17 cellular contexts compared by ENCODE assay signal in the genomic region with DNA sequence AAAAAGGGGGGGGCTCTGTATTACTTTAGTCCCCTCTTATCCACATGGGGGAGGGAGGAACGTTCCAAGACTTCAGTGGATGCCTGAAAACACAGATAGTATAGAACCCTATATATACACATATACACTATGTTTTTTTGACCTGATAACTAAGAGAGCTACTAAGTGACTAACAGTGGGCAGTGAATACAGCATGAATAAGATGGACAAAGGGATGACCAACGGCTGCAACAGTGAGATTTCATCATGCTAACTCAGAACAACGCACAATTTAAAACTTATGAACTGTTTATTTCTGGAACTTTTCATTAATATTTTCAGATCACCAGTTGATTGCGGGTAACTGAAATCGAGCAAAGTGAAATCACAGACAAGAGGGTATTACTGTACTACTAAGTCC. TPM values are rescaled to one million over a fixed set of nuclear protein-coding genes. Genes with fewer than 3 reads are reported as not detected.
DNase-seq lines count a peak whose midpoint lies in the region; ATAC-seq, FAIRE-seq and TF ChIP-seq lines count a peak whose summit lies in the region.
"Had no signal": no experiment of that assay in that cellular context is flagged by ENCODE, and none has a peak within 500 bp of the region (broad histone marks: within the 10 kb centered on the region; RNA-seq: fewer than 3 reads in every experiment).

No MANE protein-coding gene starts in this region.

- FAIRE-seq in H54 (lab: Jason Lieb, UNC) = peak; percentile 65
- FAIRE-seq in K562 (lab: Jason Lieb, UNC) = no peak
- FAIRE-seq: A204.1, D721Med had no signal

- H3K36me3 ChIP-seq in Panc1 (ENCODE audit: control insufficient read depth, insufficient read depth, low read length) (no peaks in the 10 kb centered on the region), K562 (ENCODE audit: control insufficient read depth, insufficient read depth, low read length) (peaks cover 4% of the 10 kb centered on the region; the same call in 1 of the 3 replicates), osteoblast (ENCODE audit: insufficient read depth, low read length) (no peaks in the 10 kb centered on the region), A673 (ENCODE audit: insufficient read depth, low read length, poor library complexity, severe bottlenecking) (no peaks in the 10 kb centered on the region)

- BruUV-seq in Panc1 (replicated peaks; lab: Mats Ljungman, UMichigan) = no TSS peak
- no TSS peak for BruUV-seq in K562 (replicated peaks; lab: Mats Ljungman, UMichigan)
- no TSS peak for BruUV-seq in A673 (replicated peaks; lab: Mats Ljungman, UMichigan)

- H3K4me3 ChIP-seq in Panc1 (ENCODE audit: low read depth in 2 of 2, low read length in 2 of 2) (no peak overlapping the region), K562 (no peak overlapping the region), osteoblast (ENCODE audit: insufficient read depth, low read length) (no peak overlapping the region), A673 (ENCODE audit: low read depth, low read length, poor library complexity, severe bottlenecking) (no peak overlapping the region)

- H2AFZ ChIP-seq in K562 (ENCODE audit: low read depth, low read length) = no peak overlapping the region
- H2AFZ ChIP-seq in osteoblast (ENCODE audit: low read length) = no peak overlapping the region

- no peaks in the 10 kb centered on the region for H3K27me3 Mint-ChIP-seq in activated CD8-positive, alpha-beta T cell treated with anti-CD3 and anti-CD28 coated beads, Interleukin-2, amount 10 ng/mL, durations not matched to agents 7 days and 5 days (ENCODE audit: low read depth)
- H3K27me3 Mint-ChIP-seq: CD4-positive, alpha-beta T cell had no signal

- peaks cover 99% of the 10 kb centered on the region for H3K79me2 ChIP-seq in K562 (ENCODE audit: control insufficient read depth, insufficient read depth, low read length)
- peaks cover 94% of the 10 kb centered on the region for H3K79me2 ChIP-seq in osteoblast (ENCODE audit: insufficient read depth, low read length)

- CTCF ChIA-PET in Panc1 (lab: Charles Lee) = no interaction called here
- CTCF ChIA-PET in K562 (lab: Yijun Ruan, JAX; ENCODE audit: low intra/inter-chr PET ratio) = no interaction called here
- CTCF ChIA-PET in A673 (lab: Charles Lee) = no interaction called here
- CTCF ChIA-PET in activated CD8-positive, alpha-beta T cell treated with anti-CD3 and anti-CD28 coated beads, Interleukin-2, amount 10 ng/mL, durations not matched to agents 7 days and 5 days (lab: Charles Lee) = no interaction called here

- no peak overlapping the region for H3K27ac Mint-ChIP-seq in activated CD8-positive, alpha-beta T cell treated with anti-CD3 and anti-CD28 coated beads, Interleukin-2, amount 10 ng/mL, durations not matched to agents 7 days and 5 days
- H3K27ac Mint-ChIP-seq: CD4-positive, alpha-beta T cell had no signal

- no peak overlapping the region for H3K4me3 Mint-ChIP-seq in activated CD8-positive, alpha-beta T cell treated with anti-CD3 and anti-CD28 coated beads, Interleukin-2, amount 10 ng/mL, durations not matched to agents 7 days and 5 days
- H3K4me3 Mint-ChIP-seq: CD4-positive, alpha-beta T cell; H9 had no signal

- DNase-seq in H54 (ENCODE audit: insufficient read length, low spot score) (no peak), Panc1 (ENCODE audit: low read depth, low spot score) (no peak), K562 (ENCODE audit: extremely low read depth in 1 of 4, low spot score in 3 of 4) (no peak), osteoblast (ENCODE audit: insufficient read length, low spot score, missing footprints) (peak; percentile 52), 8988T (no peak), retina (no peak), A673 (ENCODE audit: low spot score) (no peak)
- DNase-seq in activated CD8-positive, alpha-beta T cell treated with anti-CD3 and anti-CD28 coated beads, Interleukin-2, amount 10 ng/mL, durations not matched to agents 7 days and 5 days = no peak
- DNase-seq: AML-193; Caco-2; CD4-positive, alpha-beta T cell; GF-D8; GOT3; H9 had no signal

- intact Hi-C loops in Panc1 (cut with micrococcal nuclease; ENCODE audit: unreplicated experiment) = no loop called here
- intact Hi-C loops in K562 (cut with micrococcal nuclease) = no loop called here
- intact Hi-C loops in A673 (cut with micrococcal nuclease; ENCODE audit: unreplicated experiment) = no loop called here

- WGBS in K562 (ENCODE audit: insufficient coverage, low coverage, missing lambda C conversion rate) = 48% methylated on average over 5 of the region's 5 CpGs

- H3K27ac ChIP-seq in Panc1 (ENCODE audit: low read length) (no peak overlapping the region), K562 (ENCODE audit: extremely low read depth, low read depth, low read length) (0 out of 3 replicates have a peak overlapping the region, but pooled peaks have one; percentile 15), osteoblast (ENCODE audit: low read depth, low read length) (no peak overlapping the region), A673 (ENCODE audit: low read depth, low read length, poor library complexity, severe bottlenecking) (no peak overlapping the region)
- H3K27ac ChIP-seq: C4-2B had no signal

- no peaks in the 10 kb centered on the region for H3K9me3 ChIP-seq in Panc1 (ENCODE audit: control insufficient read depth, insufficient read depth, low read depth, low read length)
- no peaks in the 10 kb centered on the region for H3K9me3 ChIP-seq in K562 (replicated peaks; ENCODE audit: control insufficient read depth, insufficient read depth, low read depth, low read length)
- H3K9me3 ChIP-seq in osteoblast (ENCODE audit: low read depth, low read length) = no peaks in the 10 kb centered on the region
- H3K9me3 ChIP-seq in A673 (ENCODE audit: low read depth, low read length, poor library complexity, severe bottlenecking) = no peaks in the 10 kb centered on the region
- H3K9me3 ChIP-seq: Caco-2 had no signal

- H3K4me1 Mint-ChIP-seq in activated CD8-positive, alpha-beta T cell treated with anti-CD3 and anti-CD28 coated beads, Interleukin-2, amount 10 ng/mL, durations not matched to agents 7 days and 5 days (ENCODE audit: low read depth) = peaks cover 55% of the 10 kb centered on the region

- TF ChIP-seq POLR2A in H54 (IDR thresholded peaks at IDR 0.05; ENCODE audit: low read depth, low read length) = no peak
- TF ChIP-seq POLR2A in K562 (conservative IDR thresholded peaks at IDR 0.05) = no peak

- H4K20me1 ChIP-seq in K562 (replicated peaks; ENCODE audit: control insufficient read depth, insufficient read depth, low read length) (0 out of 2 replicates have a peak, but pooled peaks cover 3% of the 10 kb centered on the region), osteoblast (ENCODE audit: insufficient read depth, low read length) (peaks cover 8% of the 10 kb centered on the region)

- in situ Hi-C loops in Panc1 (cut with HindIII; ENCODE audit: low pct_unique_long_range_greater_than_20kb, low sequenced_read_pairs) = no loop called here
- in situ Hi-C loops in K562 (cut with MboI) = no loop called here

- peaks cover 5% of the 10 kb centered on the region for H3K9me1 ChIP-seq in K562 (ENCODE audit: control insufficient read depth, insufficient read depth, low read length)

- peaks cover 31% of the 10 kb centered on the region for H3K36me3 Mint-ChIP-seq in activated CD8-positive, alpha-beta T cell treated with anti-CD3 and anti-CD28 coated beads, Interleukin-2, amount 10 ng/mL, durations not matched to agents 7 days and 5 days (ENCODE audit: low read depth)

- TF ChIP-seq CTCF in Panc1 (IDR thresholded peaks at IDR 0.05) = no peak
- no peak for TF ChIP-seq CTCF in K562 (IDR thresholded peaks at IDR 0.05 in 2 of 3, conservative IDR thresholded peaks at IDR 0.05 in 1 of 3; ENCODE audit: insufficient read depth in 2 of 3, low read depth in 1 of 3, low read length in 3 of 3)
- TF ChIP-seq CTCF in osteoblast (IDR thresholded peaks at IDR 0.05; ENCODE audit: extremely low read depth, low read depth, low read length) = no peak
- TF ChIP-seq CTCF in A673 (conservative IDR thresholded peaks at IDR 0.05; ENCODE audit: low read depth, low read length) = no peak

- no peak overlapping the region for H3K9ac ChIP-seq in K562 (ENCODE audit: insufficient read depth in 1 of 2, low read depth in 2 of 2, low read length in 2 of 2)

- H3K4me2 ChIP-seq in K562 (ENCODE audit: insufficient read depth, low read length) = no peak overlapping the region
- H3K4me2 ChIP-seq in osteoblast (ENCODE audit: insufficient read depth, low read length) = no peak overlapping the region

- H3K27me3 ChIP-seq in Panc1 (ENCODE audit: control insufficient read depth, insufficient read depth, low read length) = no peaks in the 10 kb centered on the region
- H3K27me3 ChIP-seq in K562 (ENCODE audit: control insufficient read depth in 2 of 2, insufficient read depth in 2 of 2, low read length in 2 of 2) = no peaks in the 10 kb centered on the region
- H3K27me3 ChIP-seq in osteoblast (ENCODE audit: insufficient read depth, low read length) = no peaks in the 10 kb centered on the region
- H3K27me3 ChIP-seq in A673 (replicated peaks; ENCODE audit: insufficient read depth, low read depth, low read length, poor library complexity) = no peaks in the 10 kb centered on the region

- H3K4me1 ChIP-seq in Panc1 (ENCODE audit: control insufficient read depth, insufficient read depth, low read length) (peaks cover 9% of the 10 kb centered on the region), K562 (replicated peaks in 1 of 2; ENCODE audit: control insufficient read depth in 2 of 2, insufficient read depth in 2 of 2, low read length in 2 of 2) (peaks cover 19 to 47% of the 10 kb centered on the region in 2 experiments), osteoblast (ENCODE audit: insufficient read depth, low read length) (peaks cover 23% of the 10 kb centered on the region), A673 (ENCODE audit: insufficient read depth, low read length, poor library complexity, severe bottlenecking) (peaks cover 45% of the 10 kb centered on the region)

- no peaks in the 10 kb centered on the region for H3K9me3 Mint-ChIP-seq in activated CD8-positive, alpha-beta T cell treated with anti-CD3 and anti-CD28 coated beads, Interleukin-2, amount 10 ng/mL, durations not matched to agents 7 days and 5 days (ENCODE audit: insufficient read depth)
- H3K9me3 Mint-ChIP-seq: CD4-positive, alpha-beta T cell; H9 had no signal

- POLR2A ChIA-PET in Panc1 (lab: Charles Lee) = interaction anchor here (0.5 kb wide), 1 partner anchor 119 kb away, joined by 3 read pairs; no protein-coding TSS in a partner anchor
- POLR2A ChIA-PET in K562 (lab: Yijun Ruan, JAX) = interaction anchor here (1.4 kb wide), 1 partner anchor 9 kb away, joined by 3 read pairs; no protein-coding TSS in a partner anchor
- POLR2A ChIA-PET in A673 (lab: Charles Lee; ENCODE audit: low non-redundant PET) = no interaction called here
- POLR2A ChIA-PET in activated CD8-positive, alpha-beta T cell treated with anti-CD3 and anti-CD28 coated beads, Interleukin-2, amount 10 ng/mL, durations not matched to agents 7 days and 5 days (lab: Charles Lee) = no interaction called here

- ATAC-seq in Panc1 (peak; percentile 50; the same call in 1 of the 2 replicates), K562 (peak; percentile 14)
- ATAC-seq in activated CD8-positive, alpha-beta T cell treated with anti-CD3 and anti-CD28 coated beads, Interleukin-2, amount 10 ng/mL, durations not matched to agents 7 days and 5 days = no peak

- TF ChIP-seq RAD21 in K562 (CRISPR knock-in tag; conservative IDR thresholded peaks at IDR 0.05 in 1 of 2, IDR thresholded peaks at IDR 0.05 in 1 of 2) = no peak

- TF ChIP-seq EP300 in K562 (IDR thresholded peaks at IDR 0.05; ENCODE audit: low read length) = no peak

RNA-seq across cellular contexts. Expression of a gene that starts 7.3 kb away (rescaled TPM):
- total RNA-seq in Panc1 (2021; ENCODE audit: unreplicated experiment) (68.1 TPM), K562 (2014; rRNA removed) (11.4 and 24.7 TPM in 2 replicates), K562 (2014; rRNA removed; fragmentation: Illumina TruSeq; extraction: Trizol) (36.0 and 43.2 TPM in 2 replicates), K562 (2015; rRNA removed; fragmentation: Illumina TruSeq; extraction: Trizol) (25.1 and 28.2 TPM in 2 replicates), K562 (2021) (38.5 and 39.7 TPM in 2 replicates), osteoblast (35.1 and 38.4 TPM in 2 replicates), A673 (2021) (60.9 and 75.3 TPM in 2 replicates)
- 26.2 TPM for polyA plus RNA-seq in Panc1 (2012; ENCODE audit: insufficient read length)
- 8.7 and 44.1 TPM in 2 replicates for total RNA-seq in K562 (2011; cell fraction: chromatin; rRNA removed; ENCODE audit: low replicate concordance)
- total RNA-seq in K562 (2011; cell fraction: nucleolus; rRNA removed) = 2.3 and 4.2 TPM in 2 replicates
- total RNA-seq in K562 (2011; cell fraction: nucleoplasm; rRNA removed) = 9.3 and 20.2 TPM in 2 replicates
- polyA plus RNA-seq in K562 (2011; rRNA removed) (23.3 and 27.7 TPM in 2 replicates), K562 (2014; fragmentation: Illumina TruSeq; extraction: Trizol) (27.3 and 31.5 TPM in 2 replicates), K562 (2014; fragmentation: Nextera tagmentation; extraction: Ambion mirVana) (10 to 100 TPM; 24.9 to 46.8 TPM), K562 (2014; rRNA removed) (20.1 and 20.3 TPM in 2 replicates)
- 1.8 and 5.1 TPM in 2 replicates for polyA plus RNA-seq in K562 (2011; cell fraction: cytosol; rRNA removed)
- 5.1 and 9.7 TPM in 2 replicates for polyA plus RNA-seq in K562 (2011; cell fraction: nucleus; rRNA removed)
- polyA plus RNA-seq in K562 (2012) = 16.6 and 23.8 TPM in 2 replicates
- 78.5 and 91.3 TPM in 2 replicates for polyA minus RNA-seq in K562 (2011; rRNA and poly(A)+ RNA removed)
- polyA minus RNA-seq in K562 (2011; cell fraction: cytosol; rRNA and poly(A)+ RNA removed) = 18.5 and 19.9 TPM in 2 replicates
- 7.5 and 12.6 TPM in 2 replicates for polyA minus RNA-seq in K562 (2011; cell fraction: nucleus; rRNA and poly(A)+ RNA removed)
- total RNA-seq in activated CD8-positive, alpha-beta T cell treated with anti-CD3 and anti-CD28 coated beads, Interleukin-2, amount 10 ng/mL, durations not matched to agents 7 days and 5 days = 10 to 100 TPM; 80.8 to 84.5 TPM

Comparison
In these comparisons a context has a peak if more than half of its experiments do, and no peak if none do; other contexts are left out.
1. POLR2A ChIA-PET loops: an anchor here in Panc1 (0.5 kb wide) and K562 (1.4 kb wide); none called in A673 and activated CD8-positive, alpha-beta T cell treated with anti-CD3 and anti-CD28 coated beads, Interleukin-2, amount 10 ng/mL, durations not matched to agents 7 days and 5 days.